9 cellular contexts compared by ENCODE assay signal in the genomic region with DNA sequence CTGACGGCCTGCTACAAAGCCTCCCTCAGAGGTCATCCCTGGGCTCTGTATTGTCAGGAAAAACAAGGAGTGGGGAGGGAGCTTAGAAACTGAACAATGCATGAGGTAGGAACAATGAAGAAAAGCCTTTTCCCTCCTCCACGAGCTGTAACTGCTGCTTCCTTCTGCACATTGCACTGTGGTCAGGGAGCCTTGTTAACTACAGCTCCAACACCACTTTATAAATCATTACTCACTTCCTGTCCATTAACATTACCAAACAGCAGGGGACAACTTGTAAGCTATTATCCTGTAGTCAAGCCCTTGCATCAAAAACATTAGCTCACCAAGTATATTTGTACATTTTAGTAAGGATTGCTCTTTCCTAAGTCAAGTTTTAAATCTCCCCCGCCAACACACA.
DNase-seq lines count a peak whose midpoint lies in the region; ATAC-seq and TF ChIP-seq lines count a peak whose summit lies in the region.
"Had no signal": no experiment of that assay in that cellular context is flagged by ENCODE, and none has a peak within 500 bp of the region (broad histone marks: within the 10 kb centered on the region; RNA-seq: fewer than 3 reads in every experiment).

No MANE protein-coding gene starts in this region.

- DNase-seq in NCI-H1092 treated with DMSO at 0.1 percent for 48 hours (lab: John Stamatoyannopoulos, UW) (peak; percentile 1), NCI-H1092 (lab: John Stamatoyannopoulos, UW) (no peak), NCI-H226 (peak; percentile 54), dermis blood vessel endothelial cell (peak; percentile 97), retinal pigment epithelial cell (ENCODE audit: low read depth) (peak; percentile 53), NCI-H1105 (lab: John Stamatoyannopoulos, UW) (no peak), SK-N-DZ (ENCODE audit: low spot score) (no peak)
- no peak for DNase-seq in naive thymus-derived CD8-positive, alpha-beta T cell

- no peak overlapping the region for H3K4me3 Mint-ChIP-seq in naive thymus-derived CD8-positive, alpha-beta T cell
- H3K4me3 Mint-ChIP-seq: IgD-negative memory B cell had no signal

- ATAC-seq in naive thymus-derived CD8-positive, alpha-beta T cell: no peak

- POLR2A ChIA-PET in naive thymus-derived CD8-positive, alpha-beta T cell (lab: Charles Lee): no interaction called here

- no peak overlapping the region for H3K4me3 ChIP-seq in retinal pigment epithelial cell (ENCODE audit: low read length)

- H3K36me3 Mint-ChIP-seq in naive thymus-derived CD8-positive, alpha-beta T cell: no peaks in the 10 kb centered on the region
- H3K36me3 Mint-ChIP-seq: IgD-negative memory B cell had no signal

- H3K27ac Mint-ChIP-seq in naive thymus-derived CD8-positive, alpha-beta T cell: no peak overlapping the region
- H3K27ac Mint-ChIP-seq: IgD-negative memory B cell had no signal

- no peaks in the 10 kb centered on the region for H3K4me1 Mint-ChIP-seq in naive thymus-derived CD8-positive, alpha-beta T cell

- TF ChIP-seq CTCF in retinal pigment epithelial cell (conservative IDR thresholded peaks at IDR 0.05; ENCODE audit: low read depth, low read length): no peak

- H3K9me3 Mint-ChIP-seq in naive thymus-derived CD8-positive, alpha-beta T cell: no peaks in the 10 kb centered on the region
- H3K9me3 Mint-ChIP-seq: IgD-negative memory B cell had no signal

- peaks cover 16 to 51% (median 27%) of the 10 kb centered on the region in 5 donors for H3K27me3 Mint-ChIP-seq in naive thymus-derived CD8-positive, alpha-beta T cell

Comparison
In these comparisons a context has a peak if more than half of its experiments do, and no peak if none do; other contexts are left out.
1. DNase-seq: peak in NCI-H1092 treated with DMSO at 0.1 percent for 48 hours (single experiment), NCI-H226 (single experiment), dermis blood vessel endothelial cell (single experiment) and retinal pigment epithelial cell (single experiment); none in NCI-H1092 (single experiment), NCI-H1105 (single experiment), naive thymus-derived CD8-positive, alpha-beta T cell (0 of 10) and SK-N-DZ (single experiment).